In the genomic region with DNA sequence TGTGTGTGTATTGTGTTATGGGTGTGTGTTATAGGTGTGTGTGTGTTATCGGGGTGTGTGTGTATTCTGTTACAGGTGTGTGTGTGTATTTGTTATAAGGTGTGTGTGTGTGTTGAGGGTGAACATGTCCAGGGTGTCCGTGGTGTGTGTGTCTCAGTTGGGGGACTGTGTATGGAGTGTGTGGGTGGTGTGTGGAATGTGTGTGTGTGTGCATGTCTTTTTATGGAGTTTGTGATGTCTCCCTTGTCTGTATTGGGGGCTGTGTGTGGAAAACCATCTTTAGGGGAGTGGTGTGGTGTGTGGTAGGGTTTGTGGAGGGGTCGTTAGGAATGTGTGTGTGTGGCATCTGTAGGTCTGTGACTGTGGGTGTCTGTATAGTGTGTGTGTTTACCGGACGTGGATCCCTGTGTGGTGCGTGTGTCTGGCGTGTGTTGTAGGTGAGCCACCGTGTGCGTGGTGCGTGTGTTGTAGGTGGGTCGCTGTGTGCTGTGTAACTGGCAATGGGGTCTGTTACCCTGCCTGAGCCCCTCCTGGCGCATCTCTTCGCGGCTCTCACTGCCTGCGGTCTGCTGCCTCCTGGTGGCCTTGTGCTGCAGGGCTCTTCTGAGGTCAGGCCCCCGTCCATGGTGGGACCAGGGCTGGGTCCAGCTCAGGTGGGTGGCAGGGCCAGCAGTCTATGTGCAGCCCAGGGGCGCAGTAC, we compare ENCODE assay signal across 9 cellular contexts.
DNase-seq lines count a peak whose midpoint lies in the region; ATAC-seq and TF ChIP-seq lines count a peak whose summit lies in the region.
"Had no signal": no experiment of that assay in that cellular context is flagged by ENCODE, and none has a peak within 500 bp of the region (broad histone marks: within the 10 kb centered on the region; RNA-seq: fewer than 3 reads in every experiment).

No MANE protein-coding gene starts in this region.

- H3K4me1 ChIP-seq in BE2C (no peaks in the 10 kb centered on the region), adipocyte (ENCODE audit: control insufficient read depth, insufficient read depth, low read length) (peaks cover 4% of the 10 kb centered on the region)
- H3K4me1 ChIP-seq: HAP-1 had no signal

- ATAC-seq in GM19328 (IDR thresholded peaks at IDR 0.05; ENCODE audit: unreplicated experiment): no peak
- ATAC-seq in HG02852 (IDR thresholded peaks at IDR 0.05; ENCODE audit: unreplicated experiment): no peak
- no peak for ATAC-seq in GM21717 (IDR thresholded peaks at IDR 0.05; ENCODE audit: unreplicated experiment)

- no peak overlapping the region for H3K9ac ChIP-seq in adipocyte (ENCODE audit: low read length)

- H3K27me3 ChIP-seq in BE2C (no peaks in the 10 kb centered on the region), adipocyte (replicated peaks; ENCODE audit: control insufficient read depth, insufficient read depth, low read length) (peaks cover 51% of the 10 kb centered on the region), kidney epithelial cell (ENCODE audit: control insufficient read depth, insufficient read depth, low read length) (no peaks in the 10 kb centered on the region)

- H3K9me3 ChIP-seq in BE2C (no peaks in the 10 kb centered on the region), adipocyte (ENCODE audit: control insufficient read depth, low read length) (no peaks in the 10 kb centered on the region)
- H3K9me3 ChIP-seq: HAP-1 had no signal

- H3K36me3 ChIP-seq in BE2C (no peaks in the 10 kb centered on the region), adipocyte (ENCODE audit: control insufficient read depth, insufficient read depth, low read length, severe bottlenecking) (no peaks in the 10 kb centered on the region), kidney epithelial cell (ENCODE audit: control insufficient read depth, insufficient read depth, low read length) (no peaks in the 10 kb centered on the region)

- H3K4me3 ChIP-seq in BE2C (ENCODE audit: low read depth, low read length) (no peak overlapping the region), adipocyte (ENCODE audit: low read length) (no peak overlapping the region), kidney epithelial cell (ENCODE audit: low read depth, low read length) (no peak overlapping the region)
- H3K4me3 ChIP-seq: HAP-1 had no signal

- TF ChIP-seq CTCF in BE2C (IDR thresholded peaks at IDR 0.05; ENCODE audit: low read depth, low read length) (peak; percentile 70), kidney epithelial cell (IDR thresholded peaks at IDR 0.05; ENCODE audit: insufficient read depth, low read length, poor library complexity, severe bottlenecking) (peak; percentile 87)

- peak; percentile 53 for DNase-seq in BE2C
- DNase-seq in HPDE6-E6E7 (ENCODE audit: extremely low spot score): peak; percentile 23
- peak; percentile 15 for DNase-seq in adipocyte (ENCODE audit: low read depth)
- DNase-seq in kidney epithelial cell (ENCODE audit: low read depth): no peak
- no peak for DNase-seq in foreskin melanocyte

Comparison
In these comparisons a context has a peak if more than half of its experiments do, and no peak if none do; other contexts are left out.
1. DNase-seq: peak in BE2C (single experiment), HPDE6-E6E7 (single experiment) and adipocyte (single experiment); none in kidney epithelial cell (single experiment) and foreskin melanocyte (single experiment).